Comparison of ENCODE assay signal across 8 cellular contexts in the genomic region with DNA sequence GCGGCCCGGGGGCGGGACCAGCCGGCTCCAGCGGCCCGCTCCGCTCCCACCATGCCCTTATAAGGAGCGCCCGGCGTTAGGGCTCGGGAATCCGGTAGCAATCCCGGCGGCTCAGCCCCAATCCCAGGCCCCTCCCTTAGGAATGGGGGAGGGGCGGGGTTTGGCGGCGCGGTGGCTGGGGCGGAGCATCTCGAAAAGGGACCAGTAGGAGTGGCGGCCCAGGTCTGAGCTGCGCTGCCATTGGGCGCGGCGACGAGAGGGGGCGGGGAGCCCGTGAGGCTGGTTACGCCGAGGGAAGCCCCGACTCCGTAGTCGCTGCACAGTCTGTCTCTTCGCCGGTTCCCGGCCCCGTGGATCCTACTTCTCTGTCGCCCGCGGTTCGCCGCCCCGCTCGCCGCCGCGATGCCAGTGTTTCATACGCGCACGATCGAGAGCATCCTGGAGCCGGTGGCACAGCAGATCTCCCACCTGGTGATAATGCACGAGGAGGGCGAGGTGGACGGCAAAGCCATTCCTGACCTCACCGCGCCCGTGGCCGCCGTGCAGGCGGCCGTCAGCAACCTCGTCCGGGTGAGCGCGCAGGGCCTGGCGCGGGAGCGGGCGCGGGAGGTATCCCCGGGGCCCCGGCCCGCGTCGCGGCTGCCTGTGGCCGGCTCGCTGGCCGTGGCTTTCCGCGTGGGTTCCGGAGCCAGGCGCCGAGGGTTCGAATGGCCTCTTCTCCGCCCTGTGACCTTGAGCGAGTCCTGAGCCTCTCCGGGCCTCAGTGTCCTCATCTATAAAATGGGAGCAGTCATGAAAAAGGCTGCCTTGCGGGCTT. TPM values are rescaled to one million over a fixed set of nuclear protein-coding genes. Genes with fewer than 3 reads are reported as not detected.
DNase-seq lines count a peak whose midpoint lies in the region; ATAC-seq lines count a peak whose summit lies in the region.

TSS of gene VCL (plus strand) at position 311 of the 817 bp plus-strand sequence. CDS start at position 403, 92 bp downstream.

- peak within 1 kb of the TSS; percentile 84 to 99 (median 96) for H3K4me3 Mint-ChIP-seq in CD8-positive, alpha-beta memory T cell

- peaks cover 0 to 7% (median 4%) of the 10 kb centered on the region in 3 donors for H3K36me3 Mint-ChIP-seq in CD8-positive, alpha-beta memory T cell

- H3K9me3 Mint-ChIP-seq in CD8-positive, alpha-beta memory T cell, result no peaks in the 10 kb centered on the region

- no peaks in the 10 kb centered on the region for H3K27me3 Mint-ChIP-seq in CD8-positive, alpha-beta memory T cell

- H3K9me3 ChIP-seq in CD8-positive, alpha-beta memory T cell (ENCODE audit: low read length), result no peaks in the 10 kb centered on the region

- H3K4me1 ChIP-seq in CD8-positive, alpha-beta memory T cell (ENCODE audit: insufficient read depth, low read length), result peaks cover 38% of the 10 kb centered on the region

- CTCF ChIA-PET in CD8-positive, alpha-beta memory T cell (lab: Charles Lee), result interaction anchor here (0.9 to 1.1 kb wide), 2 partner anchors 41 to 159 kb away, joined by 3 read pairs; no protein-coding TSS in a partner anchor

- POLR2A ChIA-PET in CD8-positive, alpha-beta memory T cell (lab: Charles Lee), result interaction anchor here (0.6 to 1.0 kb wide), 2 partner anchors 180 to 1209 kb away, joined by 3 read pairs; no protein-coding TSS in a partner anchor

- no peaks in the 10 kb centered on the region for H3K36me3 ChIP-seq in CD8-positive, alpha-beta memory T cell (ENCODE audit: insufficient read depth, low read length)

- peak; percentile 94 to 96 (median 95) for DNase-seq in CD8-positive, alpha-beta memory T cell
- DNase-seq in HS-5 (ENCODE audit: low read depth), result peak; percentile 89
- DNase-seq in NK-92 treated with Interleukin-12 subunit alpha and Interleukin-12 subunit beta, amount 100 ng/mL, for 24 hours (lab: John Stamatoyannopoulos, UW), result peak; percentile 88
- DNase-seq in activated CD8-positive, alpha-beta memory T cell treated with anti-CD3 and anti-CD28 coated beads for 24 hours, result peak; percentile 97
- DNase-seq in effector CD8-positive, alpha-beta T cell (lab: John Stamatoyannopoulos, UW), result peak; percentile 91
- DNase-seq in lung microvascular endothelial cell (ENCODE audit: low read depth in 2 of 2), result peak; percentile 99
- DNase-seq in stimulated activated CD4-positive, alpha-beta T cell treated with anti-CD3 and anti-CD28 coated beads, TNF-alpha, amount 100 ng/mL, for 48 hours (ENCODE audit: low read depth in 3 of 3), result peak; percentile 87 to 96 (median 90)

- peak within 1 kb of the TSS; percentile 67 to 99 (median 97) for H3K27ac Mint-ChIP-seq in CD8-positive, alpha-beta memory T cell

- H3K4me3 ChIP-seq in CD8-positive, alpha-beta memory T cell (ENCODE audit: low read length), result peak within 1 kb of the TSS; percentile 63

- H3K27ac ChIP-seq in CD8-positive, alpha-beta memory T cell (ENCODE audit: low read depth, low read length), result peak within 1 kb of the TSS; percentile 94

- H3K27me3 ChIP-seq in CD8-positive, alpha-beta memory T cell (ENCODE audit: insufficient read depth, low read length, poor library complexity, severe bottlenecking), result no peaks in the 10 kb centered on the region

- peaks cover 41 to 65% (median 53%) of the 10 kb centered on the region in 3 donors for H3K4me1 Mint-ChIP-seq in CD8-positive, alpha-beta memory T cell

- ATAC-seq in GM19468 (IDR thresholded peaks at IDR 0.05; ENCODE audit: extremely low read depth, unreplicated experiment), result peak; percentile 91

RNA-seq across cellular contexts. Expression of gene VCL, which starts in this region (rescaled TPM):
- total RNA-seq in CD8-positive, alpha-beta memory T cell, result 10 to 100 TPM; 30.6 to 31.2 TPM
- 43.7 TPM for polyA plus RNA-seq in CD8-positive, alpha-beta memory T cell
- 41.7 and 53.0 TPM in 2 replicates for total RNA-seq in lung microvascular endothelial cell

Comparison
In these comparisons a context has a peak if more than half of its experiments do, and no peak if none do; other contexts are left out.
1. Peak in every context shown above with its lines: DNase-seq, ATAC-seq, H3K4me3 ChIP-seq and H3K27ac ChIP-seq.